Comparison of ENCODE assay signal across 8 cellular contexts in genomic region chr9:97921959-97922905, GRCh38. TPM values are rescaled to one million over a fixed set of nuclear protein-coding genes. Genes with fewer than 3 reads are reported as not detected.
DNase-seq lines count a peak whose midpoint lies in the region; ATAC-seq and TF ChIP-seq lines count a peak whose summit lies in the region.

Gene TRMO, minus strand, starts transcription at chr9:97922500. Its CDS starts 7 bp downstream, at chr9:97922493.

- H3K27me3 ChIP-seq in adipocyte (replicated peaks; ENCODE audit: control insufficient read depth, insufficient read depth, low read length), result peaks cover 18% of the 10 kb centered on the region
- H3K27me3 ChIP-seq in heart left ventricle, result peaks cover 0 to 16% (median 0%) of the 10 kb centered on the region in 9 donors

- peak within 1 kb of the TSS; percentile 97 for H3K9ac ChIP-seq in adipocyte (ENCODE audit: low read length)

- H3K4me3 Mint-ChIP-seq in type B pancreatic cell, result peak within 1 kb of the TSS; percentile 96

- peak within 1 kb of the TSS; percentile 72 for H3K4me3 ChIP-seq in GM12875 (ENCODE audit: low read depth, low read length)
- H3K4me3 ChIP-seq in adipocyte (ENCODE audit: low read length), result peak within 1 kb of the TSS; percentile 95
- peak within 1 kb of the TSS; percentile 20 to 76 (median 62) for H3K4me3 ChIP-seq in heart left ventricle

- H3K4me1 ChIP-seq in adipocyte (ENCODE audit: control insufficient read depth, insufficient read depth, low read length), result peaks cover 10% of the 10 kb centered on the region
- peaks cover 0 to 51% (median 15%) of the 10 kb centered on the region in 12 donors for H3K4me1 ChIP-seq in heart left ventricle

- peak; percentile 44 to 68 for TF ChIP-seq POLR2A in heart left ventricle (IDR thresholded peaks at IDR 0.05)

- ATAC-seq in HG02798 (IDR thresholded peaks at IDR 0.05; ENCODE audit: poor library complexity, unreplicated experiment) (peak; percentile 91), heart left ventricle (peak; percentile 96 to 97 (median 97))

- H3K4me1 Mint-ChIP-seq in type B pancreatic cell (ENCODE audit: unreplicated experiment), result peaks cover 20% of the 10 kb centered on the region

- DNase-seq in NCI-H1417 treated with DMSO at 0.1 percent for 48 hours (lab: John Stamatoyannopoulos, UW), result peak; percentile 93
- DNase-seq in SW480 (ENCODE audit: low spot score), result peak; percentile 94
- DNase-seq in adipocyte (ENCODE audit: low read depth), result peak; percentile 99
- peak; percentile 97 to 99 (median 98) for DNase-seq in heart left ventricle
- DNase-seq in pons (ENCODE audit: low spot score), result peak; percentile 97
- peak; percentile 99 for DNase-seq in type B pancreatic cell (ENCODE audit: extremely low spot score, unreplicated experiment)

- H3K36me3 ChIP-seq in adipocyte (ENCODE audit: control insufficient read depth, insufficient read depth, low read length, severe bottlenecking), result no peaks in the 10 kb centered on the region
- no peaks in the 10 kb centered on the region for H3K36me3 ChIP-seq in heart left ventricle

- no peaks in the 10 kb centered on the region for H3K9me3 ChIP-seq in adipocyte (ENCODE audit: control insufficient read depth, low read length)
- no peaks in the 10 kb centered on the region for H3K9me3 ChIP-seq in heart left ventricle

- TF ChIP-seq CTCF in GM12875 (IDR thresholded peaks at IDR 0.05; ENCODE audit: borderline replicate concordance, insufficient read depth, low read depth, low read length) (peak; percentile 79), heart left ventricle (IDR thresholded peaks at IDR 0.05) (peak; percentile 49 to 93 (median 78)), type B pancreatic cell (conservative IDR thresholded peaks at IDR 0.05) (peak; percentile 75)

- H3K27me3 Mint-ChIP-seq in type B pancreatic cell, result peaks cover 41% of the 10 kb centered on the region

- H3K27ac Mint-ChIP-seq in type B pancreatic cell, result peak within 1 kb of the TSS; percentile 97

- peaks cover 5% of the 10 kb centered on the region for H3K36me3 Mint-ChIP-seq in type B pancreatic cell

- 0 to 1% (median 1%) methylated on average over 27 to 63 of the region's 63 CpGs for WGBS in heart left ventricle, 4 donors

- intact Hi-C loops in heart left ventricle (cut with DNase I), result loop anchor here in 9 of 10 donors (1.0 to 10.0 kb wide), 13 partner anchors 60 to 341 kb away; partner anchors contain the start of genes ANP32B (in 7 of the 9), TBC1D2 (in 2 of the 9) and NANS (in 1 of the 9)

- peaks cover 5% of the 10 kb centered on the region for H3K9me3 Mint-ChIP-seq in type B pancreatic cell

- H3K27ac ChIP-seq in heart left ventricle, result peak within 1 kb of the TSS; percentile 87 to 99 (median 96)

RNA-seq across cellular contexts. Expression of gene TRMO, which starts in this region (rescaled TPM):
- total RNA-seq in heart left ventricle (10 to 100 TPM in 3 of 9 donors, 1 to 10 TPM in 6; 5.2 to 23.3 (median 8.0) TPM), type B pancreatic cell (ENCODE audit: low replicate concordance) (11.3 and 13.9 TPM in 2 replicates)
- 1 to 10 TPM; 2.8 to 8.1 TPM for polyA plus RNA-seq in heart left ventricle

Comparison
In these comparisons a context has a peak if more than half of its experiments do, and no peak if none do; other contexts are left out.
1. Peak in every context shown above with its lines: DNase-seq, ATAC-seq, H3K4me3 ChIP-seq and H3K27ac ChIP-seq.